Comparison of ENCODE assay signal across 11 cellular contexts in genomic region chr5:126471875-126472537, GRCh38. TPM values are rescaled to one million over a fixed set of nuclear protein-coding genes. Genes with fewer than 3 reads are reported as not detected.
DNase-seq lines count a peak whose midpoint lies in the region; ATAC-seq, FAIRE-seq and TF ChIP-seq lines count a peak whose summit lies in the region.
"Had no signal": no experiment of that assay in that cellular context is flagged by ENCODE, and none has a peak within 500 bp of the region (broad histone marks: within the 10 kb centered on the region; RNA-seq: fewer than 3 reads in every experiment).

No MANE protein-coding gene starts in this region.

- H3K79me1 ChIP-seq in neuronal stem cell (ENCODE audit: low read depth, low read length): no peaks in the 10 kb centered on the region

- H3K9me3 ChIP-seq in fibroblast of lung (ENCODE audit: control insufficient read depth, insufficient read depth, low read depth, low read length) (no peaks in the 10 kb centered on the region), smooth muscle cell (replicated peaks; ENCODE audit: low read depth) (no peaks in the 10 kb centered on the region), neuronal stem cell (replicated peaks in 1 of 2; ENCODE audit: control insufficient read depth in 2 of 2, insufficient read depth in 1 of 2, low read depth in 1 of 2, low read length in 2 of 2) (no peaks in the 10 kb centered on the region)

- H3K79me2 ChIP-seq in fibroblast of lung (ENCODE audit: control insufficient read depth, insufficient read depth, low read length) (no peaks in the 10 kb centered on the region), smooth muscle cell (ENCODE audit: low read depth) (no peaks in the 10 kb centered on the region)

- H4K91ac ChIP-seq in neuronal stem cell (ENCODE audit: low read depth, low read length, poor library complexity): no peak overlapping the region

- no peak overlapping the region for H3K18ac ChIP-seq in neuronal stem cell (ENCODE audit: low read length)

- H4K20me1 ChIP-seq in fibroblast of lung (ENCODE audit: control insufficient read depth, extremely low read depth, insufficient read depth, low read length) (no peaks in the 10 kb centered on the region), smooth muscle cell (ENCODE audit: low read depth) (no peaks in the 10 kb centered on the region)

- peaks cover 9% of the 10 kb centered on the region for H3K36me3 ChIP-seq in fibroblast of lung (ENCODE audit: control insufficient read depth, insufficient read depth, low read length)
- H3K36me3 ChIP-seq in smooth muscle cell (ENCODE audit: low read depth): no peaks in the 10 kb centered on the region
- no peaks in the 10 kb centered on the region for H3K36me3 ChIP-seq in neuronal stem cell (replicated peaks in 1 of 2; ENCODE audit: control insufficient read depth in 2 of 2, insufficient read depth in 2 of 2, low read length in 2 of 2)

- H2BK15ac ChIP-seq in neuronal stem cell (ENCODE audit: low read length): no peak overlapping the region

- H2AK5ac ChIP-seq in neuronal stem cell (ENCODE audit: low read depth, low read length): no peak overlapping the region

- no peak overlapping the region for H2BK12ac ChIP-seq in neuronal stem cell (ENCODE audit: low read length)

- no peaks in the 10 kb centered on the region for H3F3A ChIP-seq in smooth muscle cell (ENCODE audit: low read depth)

- intact Hi-C loops in head of caudate nucleus (cut with DNase I): no loop called here

- H3K23ac ChIP-seq in neuronal stem cell (ENCODE audit: low read depth, low read length, poor library complexity): no peak overlapping the region

- H3K4me2 ChIP-seq in fibroblast of lung (ENCODE audit: extremely low read depth, insufficient read depth, low read length): peak overlapping the region; percentile 65
- peak overlapping the region; percentile 18 for H3K4me2 ChIP-seq in smooth muscle cell
- H3K4me2 ChIP-seq in neuronal stem cell (ENCODE audit: insufficient read depth, low read length, poor library complexity, severe bottlenecking): no peak overlapping the region

- peaks cover 18% of the 10 kb centered on the region for H3K4me1 ChIP-seq in fibroblast of lung (ENCODE audit: control insufficient read depth, extremely low read depth, insufficient read depth, low read length)
- H3K4me1 ChIP-seq in smooth muscle cell (ENCODE audit: low read depth): no peaks in the 10 kb centered on the region
- H3K4me1 ChIP-seq in neuronal stem cell (ENCODE audit: control insufficient read depth in 2 of 2, insufficient read depth in 1 of 2, low read depth in 1 of 2, low read length in 2 of 2): no peaks in the 10 kb centered on the region

- no peak overlapping the region for H3K4me3 ChIP-seq in fibroblast of lung (replicated peaks in 1 of 4; ENCODE audit: control extremely low read depth in 1 of 4, insufficient read depth in 1 of 4, low read depth in 3 of 4, low read length in 4 of 4)
- no peak overlapping the region for H3K4me3 ChIP-seq in smooth muscle cell
- H3K4me3 ChIP-seq in neuronal stem cell (ENCODE audit: low read length in 2 of 2): no peak overlapping the region

- TF ChIP-seq CTCF in fibroblast of lung (conservative IDR thresholded peaks at IDR 0.05 in 1 of 2, IDR thresholded peaks at IDR 0.05 in 1 of 2; ENCODE audit: low read depth in 1 of 2, low read length in 2 of 2) (no peak), smooth muscle cell (IDR thresholded peaks at IDR 0.05; ENCODE audit: borderline replicate concordance, insufficient read depth, poor library complexity, severe bottlenecking) (no peak)

- peak; percentile 90 for FAIRE-seq in RCC 7860 (lab: Jason Lieb, UNC)

- H2BK120ac ChIP-seq in neuronal stem cell (ENCODE audit: low read depth, low read length): no peak overlapping the region

- peak; percentile 71 for ATAC-seq in GM18511 (IDR thresholded peaks at IDR 0.05; ENCODE audit: unreplicated experiment)

- no peak overlapping the region for H3K4ac ChIP-seq in neuronal stem cell (ENCODE audit: low read length)

- H3K27me3 ChIP-seq in fibroblast of lung (ENCODE audit: control insufficient read depth, insufficient read depth, low read length) (no peaks in the 10 kb centered on the region), smooth muscle cell (ENCODE audit: low read depth) (no peaks in the 10 kb centered on the region), neuronal stem cell (ENCODE audit: control insufficient read depth in 3 of 3, insufficient read depth in 3 of 3, low read depth in 1 of 3, low read length in 3 of 3) (no peaks in the 10 kb centered on the region)

- H3K27ac ChIP-seq in fibroblast of lung (ENCODE audit: insufficient read depth, low read length) (peak overlapping the region; percentile 60), smooth muscle cell (ENCODE audit: low read depth) (peak overlapping the region; percentile 22), neuronal stem cell (replicated peaks; ENCODE audit: low read length) (no peak overlapping the region)

- peak; percentile 71 for DNase-seq in RCC 7860 (ENCODE audit: low spot score)
- peak; percentile 77 to 84 for DNase-seq in fibroblast of lung (ENCODE audit: low read depth in 2 of 2)
- DNase-seq in smooth muscle cell (lab: John Stamatoyannopoulos, UW; ENCODE audit: unreplicated experiment): no peak
- no peak for DNase-seq in amygdala (lab: John Stamatoyannopoulos, UW)
- DNase-seq in neuronal stem cell (ENCODE audit: low spot score): no peak
- no peak for DNase-seq in head of caudate nucleus
- no peak for DNase-seq in activated effector memory CD4-positive, alpha-beta T cell treated with anti-CD3 and anti-CD28 coated beads, Interleukin-2, amount 50 U/mL, for 16 hours
- DNase-seq: activated CD4-positive, alpha-beta T cell treated with anti-CD3 and anti-CD28 coated beads for 1 hour; NCI-H1105 treated with DMSO at 0.1 percent for 48 hours; posterior cingulate gyrus had no signal

- H2AFZ ChIP-seq in fibroblast of lung (ENCODE audit: low read length) (no peak overlapping the region), smooth muscle cell (ENCODE audit: low read depth) (no peak overlapping the region), neuronal stem cell (ENCODE audit: low read length) (no peak overlapping the region)

- H4K8ac ChIP-seq in neuronal stem cell (ENCODE audit: low read depth, low read length): no peak overlapping the region

- 52% methylated on average over 3 of the region's 3 CpGs for WGBS in smooth muscle cell (ENCODE audit: low lambda C conversion rate)
- WGBS in neuronal stem cell (ENCODE audit: extremely low coverage in 2 of 2, insufficient read length in 2 of 2, insufficient replicate concordance in 1 of 2), 2 donors: no CpG with 5 or more reads among the region's 3 CpGs

- H2BK5ac ChIP-seq in neuronal stem cell (ENCODE audit: low read length): no peak overlapping the region

- H3K9ac ChIP-seq in fibroblast of lung (ENCODE audit: insufficient read depth, low read length) (no peak overlapping the region), smooth muscle cell (ENCODE audit: low read depth) (peak overlapping the region; percentile 8), neuronal stem cell (ENCODE audit: low read depth, low read length, poor library complexity) (no peak overlapping the region)

- H3K14ac ChIP-seq in neuronal stem cell (ENCODE audit: low read length): no peak overlapping the region

RNA-seq across cellular contexts. Expression of gene GRAMD2B, which starts 48.8 kb away (rescaled TPM):
- 12.1 and 21.3 TPM in 2 replicates for total RNA-seq in fibroblast of lung
- polyA plus RNA-seq in fibroblast of lung: 26.8 and 37.6 TPM in 2 replicates
- polyA plus RNA-seq in fibroblast of lung (2012): 14.1 and 17.9 TPM in 2 replicates
- 1.1 and 6.2 TPM in 2 replicates for polyA minus RNA-seq in fibroblast of lung (ENCODE audit: low replicate concordance)
- total RNA-seq in smooth muscle cell: 27.3 and 33.1 TPM in 2 replicates
- 8.7 and 28.9 TPM in 2 replicates for polyA plus RNA-seq in smooth muscle cell
- polyA plus RNA-seq in neuronal stem cell (2013, experiment 1 of 2): 4.8 TPM
- polyA plus RNA-seq in neuronal stem cell (2013, experiment 2 of 2): 5.9 TPM

Comparison
In these comparisons a context has a peak if more than half of its experiments do, and no peak if none do; other contexts are left out.
1. DNase-seq: peak in RCC 7860 (single experiment) and fibroblast of lung (2 of 2); none in smooth muscle cell (single experiment), amygdala (0 of 56), neuronal stem cell (single experiment), head of caudate nucleus (0 of 42) and activated effector memory CD4-positive, alpha-beta T cell treated with anti-CD3 and anti-CD28 coated beads, Interleukin-2, amount 50 U/mL, for 16 hours (single experiment).